ENCODE assay signal across 8 cellular contexts in the genomic region with DNA sequence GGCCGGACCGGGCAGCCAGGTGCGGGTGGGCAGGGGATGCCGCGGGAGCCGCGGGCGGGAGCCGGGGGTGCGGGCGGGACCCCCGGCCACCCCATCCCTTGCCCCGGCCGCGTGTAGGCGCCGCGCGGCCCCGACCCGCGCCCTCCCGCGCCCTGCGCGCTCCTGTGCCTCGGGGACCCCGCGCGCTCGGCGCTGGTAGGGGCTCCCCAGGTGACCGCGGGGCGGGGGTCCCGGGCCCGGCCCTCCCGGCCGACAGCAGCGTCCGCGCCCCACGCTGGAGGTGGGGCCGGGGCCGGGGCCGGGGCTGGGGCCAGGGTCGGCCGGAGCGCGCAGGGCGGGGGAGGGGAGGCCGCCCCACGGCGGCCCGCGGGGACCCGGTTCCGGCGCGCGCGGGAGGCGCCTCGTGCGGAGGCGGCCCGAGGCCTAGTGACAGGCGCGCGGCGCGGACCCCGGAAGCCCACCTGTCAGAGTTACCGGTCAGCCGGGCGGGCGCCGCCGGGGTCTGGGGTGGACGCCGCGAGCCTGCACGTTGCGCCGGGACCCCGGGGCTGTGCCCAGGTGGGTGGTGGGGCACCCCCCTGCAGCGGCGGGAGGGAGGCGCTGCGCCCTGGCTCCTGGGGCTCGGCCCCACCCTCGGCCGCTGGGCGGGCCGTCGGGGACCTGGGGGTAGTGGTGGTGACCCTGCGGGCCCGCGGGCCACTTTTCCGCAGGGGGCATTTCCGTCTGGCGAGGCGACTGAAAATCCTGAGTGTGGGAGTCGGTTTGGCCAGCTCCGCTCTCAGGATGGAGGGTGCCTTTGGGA. TPM values are rescaled to one million over a fixed set of nuclear protein-coding genes. Genes with fewer than 3 reads are reported as not detected.
DNase-seq lines count a peak whose midpoint lies in the region; ATAC-seq and TF ChIP-seq lines count a peak whose summit lies in the region.

No MANE protein-coding gene starts in this region.

- H3K36me3 ChIP-seq in BE2C (peaks cover 39% of the 10 kb centered on the region), WERI-Rb-1 (peaks cover 45% of the 10 kb centered on the region), esophagus muscularis mucosa (peaks cover 0 to 30% (median 13%) of the 10 kb centered on the region in 4 donors)

- no peak for TF ChIP-seq EP300 in esophagus muscularis mucosa (IDR thresholded peaks at IDR 0.05)

- H3K4me3 Mint-ChIP-seq in nephron progenitor cell = peak overlapping the region; percentile 95

- DNase-seq in BE2C (peak; percentile 44), GM19238 (ENCODE audit: insufficient read length, low spot score) (peak; percentile 46), WERI-Rb-1 (peak; percentile 60), esophagus muscularis mucosa (ENCODE audit: extremely low spot score) (peak; percentile 72), nephron progenitor cell (peak; percentile 49), posterior cingulate gyrus (no peak), NCI-H446 treated with DMSO at 0.1 percent for 48 hours (lab: John Stamatoyannopoulos, UW) (no peak)

- intact Hi-C loops in esophagus muscularis mucosa (cut with DNase I) = no loop called here
- intact Hi-C loops in posterior cingulate gyrus (cut with DNase I) = no loop called here

- no peak for TF ChIP-seq POLR2A in esophagus muscularis mucosa (IDR thresholded peaks at IDR 0.05; ENCODE audit: low read depth)

- peak; percentile 29 for ATAC-seq in HG03196 (IDR thresholded peaks at IDR 0.05; ENCODE audit: unreplicated experiment)

- 11% methylated on average over 8 of the region's 105 CpGs for WGBS in esophagus muscularis mucosa

- no peaks in the 10 kb centered on the region for H3K27me3 ChIP-seq in BE2C
- no peaks in the 10 kb centered on the region for H3K27me3 ChIP-seq in WERI-Rb-1 (ENCODE audit: insufficient read depth, low read depth, severe bottlenecking)
- no peaks in the 10 kb centered on the region for H3K27me3 ChIP-seq in esophagus muscularis mucosa

- peaks cover 4% of the 10 kb centered on the region for H3K27me3 Mint-ChIP-seq in nephron progenitor cell (ENCODE audit: low read depth, poor library complexity)

- peaks cover 26% of the 10 kb centered on the region for H3K4me1 Mint-ChIP-seq in nephron progenitor cell

- no peaks in the 10 kb centered on the region for H3K9me3 Mint-ChIP-seq in nephron progenitor cell

- peak overlapping the region; percentile 57 for H3K4me3 ChIP-seq in BE2C (ENCODE audit: low read depth, low read length)
- H3K4me3 ChIP-seq in WERI-Rb-1 (ENCODE audit: low read depth, low read length) = peak overlapping the region; percentile 81
- peak overlapping the region; percentile 62 to 73 (median 66) for H3K4me3 ChIP-seq in esophagus muscularis mucosa

- H3K4me1 ChIP-seq in BE2C (peaks cover 4% of the 10 kb centered on the region; the same call in 1 of the 2 replicates), esophagus muscularis mucosa (peaks cover 7 to 37% (median 21%) of the 10 kb centered on the region in 4 donors)

- peak overlapping the region; percentile 66 for H3K27ac Mint-ChIP-seq in nephron progenitor cell

- peaks cover 35% of the 10 kb centered on the region for H3K36me3 Mint-ChIP-seq in nephron progenitor cell (ENCODE audit: low read depth)

- no peak for TF ChIP-seq CTCF in BE2C (IDR thresholded peaks at IDR 0.05; ENCODE audit: low read depth, low read length)
- TF ChIP-seq CTCF in WERI-Rb-1 (IDR thresholded peaks at IDR 0.05; ENCODE audit: low read depth, low read length) = no peak
- TF ChIP-seq CTCF in esophagus muscularis mucosa (IDR thresholded peaks at IDR 0.05) = no peak
- no peak for TF ChIP-seq CTCF in nephron progenitor cell (IDR thresholded peaks at IDR 0.05)

- H3K9me3 ChIP-seq in BE2C (peaks cover 2% of the 10 kb centered on the region; the same call in 1 of the 2 replicates), WERI-Rb-1 (ENCODE audit: severe bottlenecking) (no peaks in the 10 kb centered on the region), esophagus muscularis mucosa (no peaks in the 10 kb centered on the region)

- H3K27ac ChIP-seq in WERI-Rb-1 (peak overlapping the region; percentile 88), esophagus muscularis mucosa (replicated peaks in 1 of 4) (no peak overlapping the region)

RNA-seq across cellular contexts. Expression of gene TFDP1, which starts 0.5 kb away (rescaled TPM):
- polyA plus RNA-seq in BE2C (2012; ENCODE audit: insufficient read depth, insufficient read length, low read depth) = 80.3 TPM
- 10 to 100 TPM; 30.7 to 42.2 (median 32.1) TPM for total RNA-seq in esophagus muscularis mucosa

Comparison
In these comparisons a context has a peak if more than half of its experiments do, and no peak if none do; other contexts are left out.
1. DNase-seq: peak in BE2C (single experiment), GM19238 (single experiment), WERI-Rb-1 (single experiment), esophagus muscularis mucosa (single experiment) and nephron progenitor cell (single experiment); none in posterior cingulate gyrus (0 of 10) and NCI-H446 treated with DMSO at 0.1 percent for 48 hours (single experiment).
2. Peak in every context shown above with its lines, with median percentiles within 50 percentile points of each other: H3K4me3 ChIP-seq.